26 cellular contexts compared by ENCODE assay signal in the genomic region with DNA sequence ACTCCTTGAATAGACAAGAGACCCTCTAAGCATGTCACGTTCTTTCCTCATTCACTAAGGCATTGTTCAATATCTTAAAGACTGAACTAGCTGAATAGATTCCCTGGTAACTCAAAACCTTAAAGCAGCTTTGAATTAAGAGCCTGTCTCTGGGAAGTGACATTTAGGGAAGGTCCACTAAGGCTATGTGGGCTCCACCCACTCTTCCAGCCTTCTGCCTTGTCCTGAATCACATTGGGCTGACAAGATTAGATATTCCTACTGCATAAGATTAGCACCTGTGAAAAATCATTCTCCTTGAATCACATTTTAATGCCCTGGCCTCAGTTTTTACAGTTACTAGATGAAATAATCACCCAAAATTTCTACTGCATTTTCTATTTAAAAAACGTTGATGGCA. TPM values are rescaled to one million over a fixed set of nuclear protein-coding genes. Genes with fewer than 3 reads are reported as not detected.
"Had no signal": no experiment of that assay in that cellular context is flagged by ENCODE, and none has a peak within 500 bp of the region (broad histone marks: within the 10 kb centered on the region; RNA-seq: fewer than 3 reads in every experiment).

No MANE protein-coding gene starts in this region.

- ATAC-seq: lower lobe of right lung; naive thymus-derived CD8-positive, alpha-beta T cell; sciatic nerve; stimulated activated naive B cell treated with anti-CD40 and anti-IgM and Interleukin-4, amounts not matched to agents 10 μg/mL and 1 μg/mL and 100 μg/mL, for 72 hours; stimulated activated naive CD8-positive, alpha-beta T cell treated with anti-CD3 and anti-CD28 coated beads, Interleukin-15, Interleukin-2, amounts not matched to agents 100 U/mL and 50 U/mL, for 24 hours had no signal

- H3K36me3 ChIP-seq: lower lobe of right lung, neutrophil, stomach, thyroid gland, transverse colon, upper lobe of left lung, vagina had no signal

- DNase-seq: islet precursor cell; lower lobe of right lung; mammary epithelial cell; mesenchymal stem cell; naive thymus-derived CD8-positive, alpha-beta T cell; occipital lobe; right cardiac atrium; stimulated activated CD4-positive, alpha-beta T cell treated with anti-CD3 and anti-CD28 coated beads, Interleukin-12 subunit alpha, Interleukin-12 subunit beta, amount 100 ng/mL, for 4 hours; stimulated activated CD4-positive, alpha-beta T cell treated with anti-CD3 and anti-CD28 coated beads, Interleukin-15, amount 100 ng/mL, for 24 hours; stimulated activated CD4-positive, alpha-beta T cell treated with anti-CD3 and anti-CD28 coated beads, Interleukin-2, amount 100 ng/mL, for 24 hours; stimulated activated CD4-positive, alpha-beta T cell treated with anti-CD3 and anti-CD28 coated beads, Interleukin-4, amount 100 ng/mL, for 1 hour; stimulated activated naive B cell treated with anti-CD40 and anti-IgM and Interleukin-4, amounts not matched to agents 10 μg/mL and 1 μg/mL and 100 μg/mL, for 72 hours; stimulated activated naive CD8-positive, alpha-beta T cell treated with anti-CD3 and anti-CD28 coated beads, Interleukin-15, Interleukin-2, amounts not matched to agents 100 U/mL and 50 U/mL, for 24 hours; stomach; testis; thyroid gland; transverse colon; upper lobe of left lung had no signal

- H3K27me3 ChIP-seq: hepatocyte, neutrophil, stomach, testis, thyroid gland, transverse colon, upper lobe of left lung, vagina had no signal

- H3K27ac ChIP-seq: hepatocyte, lower lobe of right lung, neutrophil, parathyroid adenoma, skin epidermis, stomach, testis, thyroid gland, transverse colon, upper lobe of left lung, vagina had no signal

- H3K9me3 ChIP-seq: lower lobe of right lung, neutrophil, testis, thyroid gland, vagina had no signal

- H3K4me3 ChIP-seq: hepatocyte, lower lobe of right lung, skin epidermis, stomach, testis, thyroid gland, transverse colon, upper lobe of left lung, vagina had no signal

RNA-seq across cellular contexts. Expression of a gene that starts 36.3 kb away (rescaled TPM):
- total RNA-seq: mammary epithelial cell, neural crest cell, osteocyte had no signal
